Comparison of ENCODE assay signal across 19 cellular contexts in genomic region chr17:4040784-4041183, GRCh38.
A peak's percentile ranks its signal among the peaks of the same experiment; 100 is the strongest.
DNase-seq lines count a peak whose midpoint lies in the region; ATAC-seq, FAIRE-seq and TF ChIP-seq lines count a peak whose summit lies in the region.
"Had no signal": no experiment of that assay in that cellular context is flagged by ENCODE, and none has a peak within 500 bp of the region (broad histone marks: within the 10 kb centered on the region; RNA-seq: fewer than 3 reads in every experiment).

No MANE protein-coding gene starts in this region.

- H3K4me3 Mint-ChIP-seq in CD8-positive, alpha-beta memory T cell: no peak overlapping the region
- H3K4me3 Mint-ChIP-seq in central memory CD8-positive, alpha-beta T cell: no peak overlapping the region
- H3K4me3 Mint-ChIP-seq: H9, T-cell had no signal

- CTCF ChIA-PET in CD8-positive, alpha-beta memory T cell (lab: Charles Lee): interaction anchor here (1.2 to 1.4 kb wide), 2 partner anchors 16 to 127 kb away, joined by 3 read pairs; no protein-coding TSS in a partner anchor

- no peak for ATAC-seq in central memory CD8-positive, alpha-beta T cell (replicated peaks; ENCODE audit: extremely low read depth, poor library complexity, severe bottlenecking)
- ATAC-seq in pancreas (peak in 3 of 4 donors; percentile 24 to 68 (median 66)), HG02884 (IDR thresholded peaks at IDR 0.05; ENCODE audit: unreplicated experiment) (no peak)
- ATAC-seq: T-cell had no signal

- 71 to 72% methylated on average over 4 of the region's 4 CpGs for WGBS in pancreas, 2 donors

- no peaks in the 10 kb centered on the region for H3K27me3 ChIP-seq in CD8-positive, alpha-beta memory T cell (ENCODE audit: insufficient read depth, low read length, poor library complexity, severe bottlenecking)
- H3K27me3 ChIP-seq in pancreas: no peaks in the 10 kb centered on the region
- H3K27me3 ChIP-seq: BLaER1 treated with 17β-estradiol and CSF1 and Interleukin-3, amounts not matched to agents 10 nM and 100 nM had no signal

- TF ChIP-seq EP300 in Ishikawa (IDR thresholded peaks at IDR 0.05; ENCODE audit: borderline replicate concordance): no peak

- no peaks in the 10 kb centered on the region for H3K27me3 Mint-ChIP-seq in CD8-positive, alpha-beta memory T cell
- H3K27me3 Mint-ChIP-seq in central memory CD8-positive, alpha-beta T cell: no peaks in the 10 kb centered on the region
- H3K27me3 Mint-ChIP-seq: T-cell had no signal

- POLR2A ChIA-PET in CD8-positive, alpha-beta memory T cell (lab: Charles Lee): no interaction called here

- intact Hi-C loops in pancreas (cut with DNase I): no loop called here

- H3K4me1 Mint-ChIP-seq in CD8-positive, alpha-beta memory T cell: peaks cover 22 to 33% (median 30%) of the 10 kb centered on the region in 3 donors
- peaks cover 23% of the 10 kb centered on the region for H3K4me1 Mint-ChIP-seq in central memory CD8-positive, alpha-beta T cell
- H3K4me1 Mint-ChIP-seq: H9 had no signal

- DNase-seq in CD8-positive, alpha-beta memory T cell: no peak
- DNase-seq in central memory CD8-positive, alpha-beta T cell (ENCODE audit: low spot score in 2 of 2): no peak
- DNase-seq in pancreas (no peak), DMS153 treated with DMSO at 0.1 percent for 48 hours (lab: John Stamatoyannopoulos, UW; ENCODE audit: unreplicated experiment) (no peak), SKM-1 (lab: John Stamatoyannopoulos, UW; ENCODE audit: unreplicated experiment) (no peak), GM19239 (ENCODE audit: insufficient read length, low spot score) (no peak)
- DNase-seq: DMS79 treated with DMSO at 0.1 percent for 48 hours, H9, MM.1S, NCI-H1105, NCI-H187 treated with DMSO at 0.1 percent for 48 hours, NCI-H526 treated with DMSO at 0.1 percent for 48 hours, SHP77, SK-N-SH, T-cell had no signal

- H3K27ac Mint-ChIP-seq in CD8-positive, alpha-beta memory T cell: peak overlapping the region in 6 of 8 donors; percentile 32 to 85 (median 68)
- H3K27ac Mint-ChIP-seq in central memory CD8-positive, alpha-beta T cell (ENCODE audit: low read depth): peak overlapping the region; percentile 68

- H3K4me1 ChIP-seq in CD8-positive, alpha-beta memory T cell (ENCODE audit: insufficient read depth, low read length): peaks cover 29% of the 10 kb centered on the region
- peaks cover 8 to 20% (median 10%) of the 10 kb centered on the region in 3 donors for H3K4me1 ChIP-seq in pancreas
- H3K4me1 ChIP-seq: BLaER1 treated with 17β-estradiol and CSF1 and Interleukin-3, amounts not matched to agents 10 nM and 100 nM had no signal

- no peaks in the 10 kb centered on the region for H3K9me3 Mint-ChIP-seq in CD8-positive, alpha-beta memory T cell
- H3K9me3 Mint-ChIP-seq in central memory CD8-positive, alpha-beta T cell: peaks cover 4% of the 10 kb centered on the region
- H3K9me3 Mint-ChIP-seq: H9, T-cell had no signal

- no peak for TF ChIP-seq RAD21 in Ishikawa (IDR thresholded peaks at IDR 0.05; ENCODE audit: low read depth)

- H3K4me3 ChIP-seq in CD8-positive, alpha-beta memory T cell (ENCODE audit: low read length): no peak overlapping the region
- no peak overlapping the region for H3K4me3 ChIP-seq in pancreas
- H3K4me3 ChIP-seq: BLaER1 treated with 17β-estradiol and CSF1 and Interleukin-3, amounts not matched to agents 10 nM and 100 nM had no signal

- peaks cover 5 to 74% (median 6%) of the 10 kb centered on the region in 3 donors for H3K36me3 Mint-ChIP-seq in CD8-positive, alpha-beta memory T cell
- H3K36me3 Mint-ChIP-seq in central memory CD8-positive, alpha-beta T cell (ENCODE audit: insufficient read depth): peaks cover 34% of the 10 kb centered on the region

- peaks cover 27% of the 10 kb centered on the region for H3K36me3 ChIP-seq in CD8-positive, alpha-beta memory T cell (ENCODE audit: insufficient read depth, low read length)
- H3K36me3 ChIP-seq in pancreas: peaks cover 3 to 41% (median 13%) of the 10 kb centered on the region in 3 donors

- H3K27ac ChIP-seq in CD8-positive, alpha-beta memory T cell (ENCODE audit: low read depth, low read length): no peak overlapping the region
- H3K27ac ChIP-seq in pancreas: no peak overlapping the region
- H3K27ac ChIP-seq: BLaER1 treated with 17β-estradiol and CSF1 and Interleukin-3, amounts not matched to agents 10 nM and 100 nM had no signal

- FAIRE-seq in pancreas (lab: Jason Lieb, UNC) (no peak), GM19239 (lab: Jason Lieb, UNC) (no peak)
- FAIRE-seq: HTR-8/SVneo had no signal

- TF ChIP-seq CTCF in pancreas (IDR thresholded peaks at IDR 0.05): no peak

- H3K9me3 ChIP-seq in CD8-positive, alpha-beta memory T cell (ENCODE audit: low read length): no peaks in the 10 kb centered on the region
- H3K9me3 ChIP-seq in pancreas: no peaks in the 10 kb centered on the region
- H3K9me3 ChIP-seq: BLaER1 treated with 17β-estradiol and CSF1 and Interleukin-3, amounts not matched to agents 10 nM and 100 nM; SK-N-SH had no signal

TF ChIP-seq in Ishikawa, 13 proteins besides CTCF, POLR2A, EP300 and RAD21:
- TF ChIP-seq, protein P1, sequence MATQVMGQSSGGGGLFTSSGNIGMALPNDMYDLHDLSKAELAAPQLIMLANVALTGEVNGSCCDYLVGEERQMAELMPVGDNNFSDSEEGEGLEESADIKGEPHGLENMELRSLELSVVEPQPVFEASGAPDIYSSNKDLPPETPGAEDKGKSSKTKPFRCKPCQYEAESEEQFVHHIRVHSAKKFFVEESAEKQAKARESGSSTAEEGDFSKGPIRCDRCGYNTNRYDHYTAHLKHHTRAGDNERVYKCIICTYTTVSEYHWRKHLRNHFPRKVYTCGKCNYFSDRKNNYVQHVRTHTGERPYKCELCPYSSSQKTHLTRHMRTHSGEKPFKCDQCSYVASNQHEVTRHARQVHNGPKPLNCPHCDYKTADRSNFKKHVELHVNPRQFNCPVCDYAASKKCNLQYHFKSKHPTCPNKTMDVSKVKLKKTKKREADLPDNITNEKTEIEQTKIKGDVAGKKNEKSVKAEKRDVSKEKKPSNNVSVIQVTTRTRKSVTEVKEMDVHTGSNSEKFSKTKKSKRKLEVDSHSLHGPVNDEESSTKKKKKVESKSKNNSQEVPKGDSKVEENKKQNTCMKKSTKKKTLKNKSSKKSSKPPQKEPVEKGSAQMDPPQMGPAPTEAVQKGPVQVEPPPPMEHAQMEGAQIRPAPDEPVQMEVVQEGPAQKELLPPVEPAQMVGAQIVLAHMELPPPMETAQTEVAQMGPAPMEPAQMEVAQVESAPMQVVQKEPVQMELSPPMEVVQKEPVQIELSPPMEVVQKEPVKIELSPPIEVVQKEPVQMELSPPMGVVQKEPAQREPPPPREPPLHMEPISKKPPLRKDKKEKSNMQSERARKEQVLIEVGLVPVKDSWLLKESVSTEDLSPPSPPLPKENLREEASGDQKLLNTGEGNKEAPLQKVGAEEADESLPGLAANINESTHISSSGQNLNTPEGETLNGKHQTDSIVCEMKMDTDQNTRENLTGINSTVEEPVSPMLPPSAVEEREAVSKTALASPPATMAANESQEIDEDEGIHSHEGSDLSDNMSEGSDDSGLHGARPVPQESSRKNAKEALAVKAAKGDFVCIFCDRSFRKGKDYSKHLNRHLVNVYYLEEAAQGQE (IDR thresholded peaks at IDR 0.05; ENCODE audit: low read depth): peak; percentile 40; the same call in 1 of the 2 replicates
- TF ChIP-seq TAF1 (IDR thresholded peaks at IDR 0.05; ENCODE audit: low read depth): no peak

Comparison
In these comparisons a context has a peak if more than half of its experiments do, and no peak if none do; other contexts are left out.
1. ATAC-seq: peak in pancreas (3 of 4); none in central memory CD8-positive, alpha-beta T cell (single experiment) and HG02884 (single experiment).